ENCODE assay signal across 8 cellular contexts in genomic region chr18:59084286-59084779, GRCh38. TPM values are rescaled to one million over a fixed set of nuclear protein-coding genes. Genes with fewer than 3 reads are reported as not detected.
DNase-seq lines count a peak whose midpoint lies in the region; ATAC-seq and TF ChIP-seq lines count a peak whose summit lies in the region.

No MANE protein-coding gene starts in this region.

- DNase-seq in DMS79 treated with DMSO at 0.1 percent for 48 hours (lab: John Stamatoyannopoulos, UW) (peak; percentile 81), NCI-H345 treated with DMSO at 0.1 percent for 48 hours (lab: John Stamatoyannopoulos, UW; ENCODE audit: unreplicated experiment) (peak; percentile 91), choroid plexus epithelial cell (ENCODE audit: low read depth) (peak; percentile 87), left lobe of liver (ENCODE audit: low spot score) (peak; percentile 67)
- DNase-seq in activated CD4-positive, alpha-beta T cell treated with anti-CD3 and anti-CD28 coated beads for 24 hours (ENCODE audit: low read depth in 2 of 2): peak; percentile 54 to 60
- peak; percentile 65 to 66 for DNase-seq in stimulated activated CD4-positive, alpha-beta T cell treated with anti-CD3 and anti-CD28 coated beads, Interleukin-4, amount 100 ng/mL, for 48 hours (ENCODE audit: low read depth in 2 of 2)

- peak; percentile 67 for ATAC-seq in HG03066 (IDR thresholded peaks at IDR 0.05; ENCODE audit: low read depth, unreplicated experiment)
- peak; percentile 99 for ATAC-seq in left lobe of liver
- ATAC-seq in GM21528 (IDR thresholded peaks at IDR 0.05; ENCODE audit: low FRiP score, unreplicated experiment): no peak

- no peak overlapping the region for H3K4me3 ChIP-seq in choroid plexus epithelial cell (ENCODE audit: low read depth, low read length)

- TF ChIP-seq CTCF in choroid plexus epithelial cell (conservative IDR thresholded peaks at IDR 0.05; ENCODE audit: low read depth, low read length): peak; percentile 94

RNA-seq across cellular contexts. Expression of gene SEC11C, which starts 55.4 kb away (rescaled TPM):
- total RNA-seq in left lobe of liver: 94.7 TPM
